ENCODE assay signal across 9 cellular contexts in the genomic region with DNA sequence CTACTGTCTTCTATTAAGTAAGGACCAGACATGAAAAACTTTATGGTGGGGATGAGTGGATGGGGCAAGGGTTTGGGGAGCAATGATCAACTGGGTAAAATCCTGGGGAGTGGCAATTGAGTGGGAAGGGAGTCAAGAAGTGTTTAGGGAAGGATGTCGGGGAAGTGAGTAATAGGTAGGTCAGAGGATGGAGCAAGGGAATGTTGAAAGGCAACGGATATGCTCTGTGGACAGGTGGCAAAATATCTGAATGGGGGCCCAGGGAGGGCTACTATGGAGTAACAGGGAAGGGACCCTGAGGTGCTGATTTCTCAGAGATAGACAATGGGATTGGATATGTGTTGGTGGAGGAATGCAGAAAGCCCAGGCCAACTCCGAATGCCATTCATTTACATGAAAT. TPM values are rescaled to one million over a fixed set of nuclear protein-coding genes. Genes with fewer than 3 reads are reported as not detected.
A peak's percentile ranks its signal among the peaks of the same experiment; 100 is the strongest.
DNase-seq lines count a peak whose midpoint lies in the region; TF ChIP-seq lines count a peak whose summit lies in the region.
"Had no signal": no experiment of that assay in that cellular context is flagged by ENCODE, and none has a peak within 500 bp of the region (broad histone marks: within the 10 kb centered on the region; RNA-seq: fewer than 3 reads in every experiment).

No MANE protein-coding gene starts in this region.

- peaks cover 8% of the 10 kb centered on the region for H3K27me3 ChIP-seq in neural progenitor cell
- no peaks in the 10 kb centered on the region for H3K27me3 ChIP-seq in ovary
- no peaks in the 10 kb centered on the region for H3K27me3 ChIP-seq in MM.1S (replicated peaks; ENCODE audit: insufficient read depth, low read length)

- no peak overlapping the region for H3K27ac ChIP-seq in neural progenitor cell
- no peak overlapping the region for H3K27ac ChIP-seq in ovary
- H3K27ac ChIP-seq in MM.1S (ENCODE audit: low read length): no peak overlapping the region

- H2AFZ ChIP-seq in neural progenitor cell (replicated peaks): no peak overlapping the region
- H2AFZ ChIP-seq in MM.1S (ENCODE audit: low read length): no peak overlapping the region

- H3K9me3 Mint-ChIP-seq in dendritic cell treated with granulocyte-macrophage colony-stimulating factor and Interleukin-4, amounts not matched to agents 40 ng/mL and 50 ng/mL, for 4 days: no peaks in the 10 kb centered on the region
- H3K9me3 Mint-ChIP-seq in neural progenitor cell: no peaks in the 10 kb centered on the region

- peaks cover 5% of the 10 kb centered on the region for H3K4me1 ChIP-seq in neural progenitor cell
- H3K4me1 ChIP-seq in ovary (ENCODE audit: insufficient read depth): peaks cover 3% of the 10 kb centered on the region
- peaks cover 11% of the 10 kb centered on the region for H3K4me1 ChIP-seq in MM.1S (ENCODE audit: low read length)

- H3K79me2 ChIP-seq in neural progenitor cell (ENCODE audit: low read depth) (no peaks in the 10 kb centered on the region), MM.1S (ENCODE audit: low read length) (no peaks in the 10 kb centered on the region)

- peak; percentile 20 for DNase-seq in AG20443 (ENCODE audit: low spot score)
- DNase-seq in HPDE6-E6E7 (ENCODE audit: extremely low spot score): peak; percentile 52
- no peak for DNase-seq in neural progenitor cell (ENCODE audit: low spot score)
- DNase-seq in ovary: no peak
- DNase-seq in MM.1S: no peak
- no peak for DNase-seq in putamen (ENCODE audit: low spot score)
- no peak for DNase-seq in amygdala (lab: John Stamatoyannopoulos, UW)
- DNase-seq: COR-L47 had no signal

- H3F3A ChIP-seq in neural progenitor cell (ENCODE audit: low read depth) (peaks cover 8% of the 10 kb centered on the region), MM.1S (ENCODE audit: insufficient read depth, low read length) (no peaks in the 10 kb centered on the region)

- 90 to 93% (median 90%) methylated on average over 3 of the region's 3 CpGs for WGBS in ovary, 3 donors

- H3K36me3 ChIP-seq in neural progenitor cell: no peaks in the 10 kb centered on the region
- H3K36me3 ChIP-seq in ovary: no peaks in the 10 kb centered on the region
- no peaks in the 10 kb centered on the region for H3K36me3 ChIP-seq in MM.1S (replicated peaks; ENCODE audit: insufficient read depth, low read length)

- H4K20me1 ChIP-seq in neural progenitor cell (ENCODE audit: low read depth): no peaks in the 10 kb centered on the region
- H4K20me1 ChIP-seq in MM.1S (ENCODE audit: insufficient read depth, low read length): no peaks in the 10 kb centered on the region

- no peaks in the 10 kb centered on the region for H3K36me3 Mint-ChIP-seq in dendritic cell treated with granulocyte-macrophage colony-stimulating factor and Interleukin-4, amounts not matched to agents 40 ng/mL and 50 ng/mL, for 4 days (ENCODE audit: low read depth)
- peaks cover 1% of the 10 kb centered on the region for H3K36me3 Mint-ChIP-seq in neural progenitor cell

- H3K4me1 Mint-ChIP-seq in dendritic cell treated with granulocyte-macrophage colony-stimulating factor and Interleukin-4, amounts not matched to agents 40 ng/mL and 50 ng/mL, for 4 days (ENCODE audit: low read depth): peaks cover 49% of the 10 kb centered on the region
- peaks cover 36% of the 10 kb centered on the region for H3K4me1 Mint-ChIP-seq in neural progenitor cell

- no peak for TF ChIP-seq POLR2A in ovary (IDR thresholded peaks at IDR 0.05)

- no peak overlapping the region for H3K4me3 ChIP-seq in neural progenitor cell
- H3K4me3 ChIP-seq in ovary: no peak overlapping the region
- H3K4me3 ChIP-seq in MM.1S (ENCODE audit: low read length): no peak overlapping the region

- H3K27me3 Mint-ChIP-seq in dendritic cell treated with granulocyte-macrophage colony-stimulating factor and Interleukin-4, amounts not matched to agents 40 ng/mL and 50 ng/mL, for 4 days: no peaks in the 10 kb centered on the region
- peaks cover 11% of the 10 kb centered on the region for H3K27me3 Mint-ChIP-seq in neural progenitor cell (ENCODE audit: insufficient read depth, low read depth)

- no peak overlapping the region for H3K4me2 ChIP-seq in neural progenitor cell
- H3K4me2 ChIP-seq in MM.1S (ENCODE audit: low read depth, low read length): no peak overlapping the region

- no peak overlapping the region for H3K4me3 Mint-ChIP-seq in dendritic cell treated with granulocyte-macrophage colony-stimulating factor and Interleukin-4, amounts not matched to agents 40 ng/mL and 50 ng/mL, for 4 days
- peak overlapping the region; percentile 46 for H3K4me3 Mint-ChIP-seq in neural progenitor cell

- intact Hi-C loops in dendritic cell treated with granulocyte-macrophage colony-stimulating factor and Interleukin-4, amounts not matched to agents 40 ng/mL and 50 ng/mL, for 4 days (cut with micrococcal nuclease): loop anchor here (5.0 kb wide), 2 partner anchors 35 to 110 kb away; no protein-coding TSS in a partner anchor
- intact Hi-C loops in ovary (cut with DNase I): no loop called here

- H3K9me2 ChIP-seq in MM.1S (replicated peaks; ENCODE audit: insufficient read depth, low read length): no peaks in the 10 kb centered on the region

- H3K9ac ChIP-seq in neural progenitor cell (no peak overlapping the region), MM.1S (ENCODE audit: low read length) (no peak overlapping the region)

- TF ChIP-seq CTCF in neural progenitor cell (IDR thresholded peaks at IDR 0.05): no peak
- TF ChIP-seq CTCF in ovary (IDR thresholded peaks at IDR 0.05): no peak
- no peak for TF ChIP-seq CTCF in MM.1S (IDR thresholded peaks at IDR 0.05; ENCODE audit: low read length)

- no peak for TF ChIP-seq EP300 in ovary (IDR thresholded peaks at IDR 0.05)

- H3K9me3 ChIP-seq in neural progenitor cell (ENCODE audit: low read depth): no peaks in the 10 kb centered on the region
- no peaks in the 10 kb centered on the region for H3K9me3 ChIP-seq in ovary
- H3K9me3 ChIP-seq in MM.1S (replicated peaks; ENCODE audit: insufficient read depth, low read length): no peaks in the 10 kb centered on the region

- H3K27ac Mint-ChIP-seq in dendritic cell treated with granulocyte-macrophage colony-stimulating factor and Interleukin-4, amounts not matched to agents 40 ng/mL and 50 ng/mL, for 4 days: peak overlapping the region; percentile 99
- peak overlapping the region; percentile 96 for H3K27ac Mint-ChIP-seq in neural progenitor cell

RNA-seq across cellular contexts. Expression of a gene that starts 21.4 kb away (rescaled TPM):
- total RNA-seq in neural progenitor cell (ENCODE audit: low replicate concordance): 32.9 and 98.6 TPM in 2 replicates
- 1,000 to 10,000 TPM in 2 of 7 donors, 100 to 1,000 TPM in 5; 115 to 2,019 (median 178) TPM for total RNA-seq in ovary
- 100 to 1,000 TPM; 129 to 499 TPM for polyA plus RNA-seq in ovary

Comparison
In these comparisons a context has a peak if more than half of its experiments do, and no peak if none do; other contexts are left out.
1. DNase-seq: peak in AG20443 (single experiment) and HPDE6-E6E7 (single experiment); none in neural progenitor cell (single experiment), ovary (0 of 5), MM.1S (single experiment), putamen (single experiment) and amygdala (0 of 56).